Comparison of ENCODE assay signal across 17 cellular contexts in genomic region chr5:106699198-106699597, GRCh38.
DNase-seq lines count a peak whose midpoint lies in the region; ATAC-seq, FAIRE-seq and TF ChIP-seq lines count a peak whose summit lies in the region.
"Had no signal": no experiment of that assay in that cellular context is flagged by ENCODE, and none has a peak within 500 bp of the region (broad histone marks: within the 10 kb centered on the region; RNA-seq: fewer than 3 reads in every experiment).

No MANE protein-coding gene starts in this region.

- H4K91ac ChIP-seq in mesenchymal stem cell (ENCODE audit: low read length) = no peak overlapping the region

- no peak overlapping the region for H3K4me2 ChIP-seq in mesenchymal stem cell (ENCODE audit: low read length, poor library complexity, severe bottlenecking)
- H3K4me2 ChIP-seq: BLaER1 treated with 17β-estradiol and CSF1 and Interleukin-3, amounts not matched to agents 10 nM and 100 nM had no signal

- no peak overlapping the region for H3K4ac ChIP-seq in mesenchymal stem cell (ENCODE audit: low read depth in 1 of 2, low read length in 2 of 2)

- peak; percentile 8 for DNase-seq in DMS 273 (lab: John Stamatoyannopoulos, UW; ENCODE audit: unreplicated experiment)
- no peak for DNase-seq in DMS 273 treated with DMSO at 0.1 percent for 48 hours (lab: John Stamatoyannopoulos, UW)
- no peak for DNase-seq in LNCaP clone FGC (ENCODE audit: low read depth)
- DNase-seq in bronchial epithelial cell (ENCODE audit: low read depth) = no peak
- no peak for DNase-seq in mesenchymal stem cell
- DNase-seq: 8988T; activated CD4-positive, alpha-beta memory T cell treated with anti-CD3 and anti-CD28 coated beads, Interleukin-2, amount 10 ng/mL, durations not matched to agents 7 days and 5 days; activated naive CD4-positive, alpha-beta T cell treated with anti-CD3 and anti-CD28 coated beads, Interleukin-2, amount 50 U/mL, for 16 hours; activated T-cell treated with anti-CD3 and anti-CD28 coated beads, Interleukin-2, amount 50 U/mL, for 24 hours; Karpas-422; NCI-H1092 treated with DMSO at 0.1 percent for 48 hours had no signal

- no peak overlapping the region for H2BK120ac ChIP-seq in mesenchymal stem cell (ENCODE audit: low read depth, low read length)

- H3K14ac ChIP-seq in mesenchymal stem cell (ENCODE audit: low read length in 2 of 2) = no peak overlapping the region

- no peaks in the 10 kb centered on the region for H3K27me3 ChIP-seq in bronchial epithelial cell (ENCODE audit: control insufficient read depth, insufficient read depth, low read length)
- H3K27me3 ChIP-seq in mesenchymal stem cell (ENCODE audit: control insufficient read depth in 1 of 2, insufficient read depth in 1 of 2, low read length in 2 of 2) = no peaks in the 10 kb centered on the region
- H3K27me3 ChIP-seq: ascending aorta; BLaER1 treated with 17β-estradiol and CSF1 and Interleukin-3, amounts not matched to agents 10 nM and 100 nM had no signal

- H2BK12ac ChIP-seq in mesenchymal stem cell (ENCODE audit: low read length in 2 of 2) = no peak overlapping the region

- 72% methylated on average over 6 of the region's 6 CpGs for WGBS in mesenchymal stem cell

- no peak overlapping the region for H2AFZ ChIP-seq in mesenchymal stem cell (ENCODE audit: low read depth, low read length)

- H3K4me1 ChIP-seq in mesenchymal stem cell (ENCODE audit: control insufficient read depth, insufficient read depth, low read depth, low read length) = no peaks in the 10 kb centered on the region
- H3K4me1 ChIP-seq: ascending aorta; BLaER1 treated with 17β-estradiol and CSF1 and Interleukin-3, amounts not matched to agents 10 nM and 100 nM had no signal

- no peaks in the 10 kb centered on the region for H3K79me1 ChIP-seq in mesenchymal stem cell (replicated peaks; ENCODE audit: low read length, poor library complexity, severe bottlenecking)

- peak overlapping the region; percentile 5 for H2BK5ac ChIP-seq in mesenchymal stem cell (ENCODE audit: low read depth, low read length, poor library complexity, severe bottlenecking)

- no peak overlapping the region for H4K8ac ChIP-seq in mesenchymal stem cell (ENCODE audit: low read length)

- H3K9ac ChIP-seq in mesenchymal stem cell (ENCODE audit: low read length) = no peak overlapping the region
- H3K9ac ChIP-seq: BLaER1 treated with 17β-estradiol and CSF1 and Interleukin-3, amounts not matched to agents 10 nM and 100 nM had no signal

- H3K4me3 ChIP-seq in LNCaP clone FGC (ENCODE audit: low read depth, low read length) (no peak overlapping the region), bronchial epithelial cell (ENCODE audit: low read depth, low read length) (no peak overlapping the region), mesenchymal stem cell (ENCODE audit: insufficient read depth in 1 of 2, low read depth in 1 of 2, low read length in 2 of 2) (no peak overlapping the region)
- H3K4me3 ChIP-seq: ascending aorta; BLaER1 treated with 17β-estradiol and CSF1 and Interleukin-3, amounts not matched to agents 10 nM and 100 nM had no signal

- no peak overlapping the region for H3K23ac ChIP-seq in mesenchymal stem cell (ENCODE audit: low read length in 2 of 2)

- ATAC-seq in GM21576 (IDR thresholded peaks at IDR 0.05; ENCODE audit: unreplicated experiment) (no peak), SK-N-SH treated with all-trans-retinoic acid at 6 μM for 48 hours (no peak), HG03139 (IDR thresholded peaks at IDR 0.05; ENCODE audit: unreplicated experiment) (no peak)

- H3K9me3 ChIP-seq in mesenchymal stem cell (ENCODE audit: control insufficient read depth, low read length) = no peaks in the 10 kb centered on the region
- H3K9me3 ChIP-seq: ascending aorta; BLaER1 treated with 17β-estradiol and CSF1 and Interleukin-3, amounts not matched to agents 10 nM and 100 nM had no signal

- H2BK15ac ChIP-seq in mesenchymal stem cell (ENCODE audit: low read depth, poor library complexity, severe bottlenecking) = no peak overlapping the region

- H3K27ac ChIP-seq in mesenchymal stem cell (ENCODE audit: low read length, poor library complexity, severe bottlenecking) = no peak overlapping the region
- H3K27ac ChIP-seq: ascending aorta; BLaER1 treated with 17β-estradiol and CSF1 and Interleukin-3, amounts not matched to agents 10 nM and 100 nM had no signal

- H2AK5ac ChIP-seq in mesenchymal stem cell (ENCODE audit: low read length, severe bottlenecking) = no peak overlapping the region

- H3K18ac ChIP-seq in mesenchymal stem cell (ENCODE audit: low read depth in 1 of 2, low read length in 2 of 2) = no peak overlapping the region

- FAIRE-seq in bronchial epithelial cell (lab: Jason Lieb, UNC) = no peak
- FAIRE-seq: colon had no signal

- TF ChIP-seq CTCF in LNCaP clone FGC (IDR thresholded peaks at IDR 0.05; ENCODE audit: control insufficient read depth, extremely low read depth, insufficient read depth) (0 out of 2 replicates have a peak, but pooled peaks have one; percentile 14), bronchial epithelial cell (IDR thresholded peaks at IDR 0.05; ENCODE audit: insufficient read depth, low read length, severe bottlenecking) (peak; percentile 19)

- H3K36me3 ChIP-seq in bronchial epithelial cell (ENCODE audit: control insufficient read depth, insufficient read depth, low read length) (no peaks in the 10 kb centered on the region), mesenchymal stem cell (ENCODE audit: control insufficient read depth in 1 of 2, insufficient read depth in 2 of 2, low read depth in 1 of 2, low read length in 2 of 2) (no peaks in the 10 kb centered on the region)
- H3K36me3 ChIP-seq: ascending aorta; BLaER1 treated with 17β-estradiol and CSF1 and Interleukin-3, amounts not matched to agents 10 nM and 100 nM had no signal

TF ChIP-seq in SK-N-SH treated with all-trans-retinoic acid at 6 μM for 48 hours, 23 proteins besides CTCF, POLR2A, EP300 and RAD21:
- TF ChIP-seq ISL1 (CRISPR knock-in tag; IDR thresholded peaks at IDR 0.05) = no peak
- no peak for TF ChIP-seq BACH2 (CRISPR knock-in tag; IDR thresholded peaks at IDR 0.05; ENCODE audit: borderline replicate concordance)
- TF ChIP-seq TOX (CRISPR knock-in tag; IDR thresholded peaks at IDR 0.05; ENCODE audit: borderline replicate concordance) = no peak
- TF ChIP-seq CREB5 (CRISPR knock-in tag; IDR thresholded peaks at IDR 0.05; ENCODE audit: low read depth) = no peak
- TF ChIP-seq ZFP30 (CRISPR knock-in tag; IDR thresholded peaks at IDR 0.05) = no peak
- TF ChIP-seq ZNF565 (CRISPR knock-in tag; conservative IDR thresholded peaks at IDR 0.05; ENCODE audit: low read depth) = no peak
TF ChIP-seq in SK-N-SH treated with all-trans-retinoic acid at 6 μM for 48 hours: peak in this region for 0.
